In genomic region chr5:153490124-153491085, GRCh38 we compare ENCODE assay signal across 12 cellular contexts. TPM values are rescaled to one million over a fixed set of nuclear protein-coding genes. Genes with fewer than 3 reads are reported as not detected.
DNase-seq lines count a peak whose midpoint lies in the region; ATAC-seq and TF ChIP-seq lines count a peak whose summit lies in the region.
"Had no signal": no experiment of that assay in that cellular context is flagged by ENCODE, and none has a peak within 500 bp of the region (broad histone marks: within the 10 kb centered on the region; RNA-seq: fewer than 3 reads in every experiment).

Gene GRIA1 (plus strand): TSS chr5:153490670.

- no peak for DNase-seq in AG09309 (ENCODE audit: low read depth)
- DNase-seq in M059J (ENCODE audit: low read depth) = peak; percentile 9
- DNase-seq in SJCRH30 = no peak
- no peak for DNase-seq in MG63
- DNase-seq: CD8-positive, alpha-beta T cell; NCI-H1436 treated with DMSO at 0.1 percent for 48 hours; SW 1271 had no signal

- TF ChIP-seq CTCF in AG09309 (IDR thresholded peaks at IDR 0.05; ENCODE audit: control insufficient read depth, insufficient read depth, low read depth, low read length, missing control alignments) (no peak), nephron (IDR thresholded peaks at IDR 0.05; ENCODE audit: unreplicated experiment in 3 of 3) (no peak)

- peaks cover 46% of the 10 kb centered on the region for H3K27me3 Mint-ChIP-seq in nephron (ENCODE audit: low read depth)

- H3K4me3 Mint-ChIP-seq in nephron = peak within 1 kb of the TSS; percentile 79 to 85 (median 84)
- H3K4me3 Mint-ChIP-seq: CD8-positive, alpha-beta T cell had no signal

- H3K36me3 Mint-ChIP-seq in nephron (ENCODE audit: low read depth) = no peaks in the 10 kb centered on the region
- H3K36me3 Mint-ChIP-seq: CD8-positive, alpha-beta T cell had no signal

- H3K4me1 Mint-ChIP-seq in nephron = peaks cover 21% of the 10 kb centered on the region

- H3K27ac ChIP-seq in ectodermal cell (ENCODE audit: insufficient read depth, low read depth, low read length, poor library complexity, severe bottlenecking) = no peak within 1 kb of the TSS
- H3K27ac ChIP-seq in SJCRH30 = no peak within 1 kb of the TSS
- H3K27ac ChIP-seq: neutrophil had no signal

- no peak for ATAC-seq in GM18520 (IDR thresholded peaks at IDR 0.05; ENCODE audit: unreplicated experiment)
- no peak for ATAC-seq in HG03175 (IDR thresholded peaks at IDR 0.05; ENCODE audit: unreplicated experiment)
- ATAC-seq: CD8-positive, alpha-beta T cell had no signal

- 19 to 20% methylated on average over 17 to 21 of the region's 21 CpGs for WGBS in ectodermal cell, 2 experiments

- H3K9me3 ChIP-seq in ectodermal cell (ENCODE audit: control insufficient read depth, low read length) (no peaks in the 10 kb centered on the region), SJCRH30 (replicated peaks) (no peaks in the 10 kb centered on the region), MG63 (no peaks in the 10 kb centered on the region)
- H3K9me3 ChIP-seq: neutrophil had no signal

- H3K27me3 ChIP-seq in ectodermal cell (ENCODE audit: control insufficient read depth, insufficient read depth, low read length, poor library complexity, severe bottlenecking) = peaks cover 11% of the 10 kb centered on the region
- peaks cover 5% of the 10 kb centered on the region; the same call in 1 of the 2 replicates for H3K27me3 ChIP-seq in SJCRH30
- peaks cover 5% of the 10 kb centered on the region for H3K27me3 ChIP-seq in MG63

- H3K36me3 ChIP-seq in ectodermal cell (ENCODE audit: control insufficient read depth, insufficient read depth, low read length) = no peaks in the 10 kb centered on the region
- H3K36me3 ChIP-seq in SJCRH30 = no peaks in the 10 kb centered on the region
- no peaks in the 10 kb centered on the region for H3K36me3 ChIP-seq in MG63
- H3K36me3 ChIP-seq: neutrophil had no signal

- H3K27ac Mint-ChIP-seq in nephron = peak within 1 kb of the TSS in 1 of 3 experiments; percentile 0
- H3K27ac Mint-ChIP-seq: CD8-positive, alpha-beta T cell had no signal

- H3K4me1 ChIP-seq in ectodermal cell (ENCODE audit: control insufficient read depth, insufficient read depth, low read length) = peaks cover 19% of the 10 kb centered on the region
- no peaks in the 10 kb centered on the region for H3K4me1 ChIP-seq in SJCRH30

- H3K4me3 ChIP-seq in AG09309 (ENCODE audit: control insufficient read depth, low read depth, low read length) (peak within 1 kb of the TSS; percentile 30), ectodermal cell (ENCODE audit: insufficient read depth, low read depth, low read length) (peak within 1 kb of the TSS; percentile 28), SJCRH30 (no peak within 1 kb of the TSS), MG63 (no peak within 1 kb of the TSS; the same call in 1 of the 2 replicates)

- no peaks in the 10 kb centered on the region for H3K9me3 Mint-ChIP-seq in nephron
- H3K9me3 Mint-ChIP-seq: CD8-positive, alpha-beta T cell had no signal

RNA-seq across cellular contexts. Expression of gene GRIA1, which starts in this region (rescaled TPM):
- total RNA-seq in M059J (2014; rRNA removed; shearing (Covaris generic)) = 0.30 and 1.2 TPM in 2 replicates
- 10.6 TPM for polyA plus RNA-seq in ectodermal cell (2013, experiment 1 of 4)
- polyA plus RNA-seq in ectodermal cell (2013, experiment 2 of 4) = 8.2 TPM
- polyA plus RNA-seq in ectodermal cell (2013, experiment 3 of 4) = 4.8 TPM
- 6.2 TPM for polyA plus RNA-seq in ectodermal cell (2013, experiment 4 of 4)
- total RNA-seq in SJCRH30 (2014; rRNA removed; shearing (Covaris generic)) = not detected in 2 replicates
- total RNA-seq in MG63 (2014; rRNA removed; shearing (Covaris generic); ENCODE audit: low replicate concordance) = not detected in 2 replicates
- total RNA-seq: CD8-positive, alpha-beta T cell had no signal

Comparison
In these comparisons a context has a peak if more than half of its experiments do, and no peak if none do; other contexts are left out.
1. H3K4me3 ChIP-seq: peak in AG09309 (single experiment) and ectodermal cell (single experiment); none in SJCRH30 (single experiment) and MG63 (single experiment).